Comparison of ENCODE assay signal across 8 cellular contexts in genomic region chr10:121598261-121599249, GRCh38. TPM values are rescaled to one million over a fixed set of nuclear protein-coding genes. Genes with fewer than 3 reads are reported as not detected.
DNase-seq lines count a peak whose midpoint lies in the region; TF ChIP-seq lines count a peak whose summit lies in the region.

Gene FGFR2 (minus strand): TSS chr10:121598444. CDS start chr10:121593817, 4,627 bp downstream.

- H3K9me3 Mint-ChIP-seq in CD14-positive monocyte, result peaks cover 0 to 13% (median 5%) of the 10 kb centered on the region in 7 donors

- H3K4me2 ChIP-seq in osteoblast (ENCODE audit: insufficient read depth, low read length), result peak within 1 kb of the TSS; percentile 58

- H3K27ac Mint-ChIP-seq in CD14-positive monocyte, result no peak within 1 kb of the TSS

- H3K27me3 ChIP-seq in HAP-1 (ENCODE audit: low read depth) (no peaks in the 10 kb centered on the region), adrenal gland (no peaks in the 10 kb centered on the region), osteoblast (ENCODE audit: insufficient read depth, low read length) (peaks cover 35% of the 10 kb centered on the region)

- peak within 1 kb of the TSS; percentile 32 for H2AFZ ChIP-seq in osteoblast (ENCODE audit: low read length)

- intact Hi-C loops in adrenal gland (cut with DNase I), result no loop called here
- intact Hi-C loops in cardiac septum (cut with DNase I), result no loop called here
- intact Hi-C loops in CD14-positive monocyte (cut with micrococcal nuclease), result no loop called here

- H3K36me3 Mint-ChIP-seq in CD14-positive monocyte, result peaks cover 3 to 4% of the 10 kb centered on the region in 2 donors

- no peak for TF ChIP-seq CTCF in adrenal gland (IDR thresholded peaks at IDR 0.05)
- TF ChIP-seq CTCF in osteoblast (IDR thresholded peaks at IDR 0.05; ENCODE audit: extremely low read depth, low read depth, low read length), result no peak
- TF ChIP-seq CTCF in CD14-positive monocyte (IDR thresholded peaks at IDR 0.05), result no peak

- DNase-seq in NCI-H2029 (lab: John Stamatoyannopoulos, UW) (peak; percentile 58), NCI-H2029 treated with DMSO at 0.1 percent for 48 hours (lab: John Stamatoyannopoulos, UW) (no peak), HAP-1 (ENCODE audit: low spot score in 2 of 2) (peak; percentile 80 to 91), NCI-H1930 (lab: John Stamatoyannopoulos, UW) (peak; percentile 50 to 76), adrenal gland (peak; percentile 84 to 90 (median 87)), cardiac septum (ENCODE audit: low spot score) (peak; percentile 71), osteoblast (ENCODE audit: insufficient read length, low spot score, missing footprints) (peak; percentile 96), CD14-positive monocyte (ENCODE audit: low spot score) (no peak)

- H3K4me1 ChIP-seq in HAP-1 (peaks cover 33% of the 10 kb centered on the region), adrenal gland (replicated peaks in 1 of 2) (peaks cover 7 to 27% of the 10 kb centered on the region in 2 donors), osteoblast (ENCODE audit: insufficient read depth, low read length) (peaks cover 3% of the 10 kb centered on the region)

- H3K4me3 ChIP-seq in HAP-1 (peak within 1 kb of the TSS; percentile 91), adrenal gland (peak within 1 kb of the TSS; percentile 18 to 57 (median 40)), osteoblast (ENCODE audit: insufficient read depth, low read length) (peak within 1 kb of the TSS; percentile 47)

- H3K36me3 ChIP-seq in HAP-1 (replicated peaks) (peaks cover 19% of the 10 kb centered on the region), adrenal gland (replicated peaks in 1 of 2) (no peaks in the 10 kb centered on the region), osteoblast (ENCODE audit: insufficient read depth, low read length) (no peaks in the 10 kb centered on the region)

- peak; percentile 54 to 82 for TF ChIP-seq POLR2A in adrenal gland (IDR thresholded peaks at IDR 0.05)

- H3K27ac ChIP-seq in adrenal gland (peak within 1 kb of the TSS in 4 of 5 donors; percentile 70 to 88 (median 80)), osteoblast (ENCODE audit: low read depth, low read length) (no peak within 1 kb of the TSS)

- no peaks in the 10 kb centered on the region for H3K79me2 ChIP-seq in osteoblast (ENCODE audit: insufficient read depth, low read length)

- no peaks in the 10 kb centered on the region for H4K20me1 ChIP-seq in osteoblast (ENCODE audit: insufficient read depth, low read length)

- peaks cover 69 to 89% (median 70%) of the 10 kb centered on the region in 3 donors for H3K27me3 Mint-ChIP-seq in CD14-positive monocyte (ENCODE audit: low read depth in 3 of 3)

- H3K9me3 ChIP-seq in HAP-1, result no peaks in the 10 kb centered on the region
- H3K9me3 ChIP-seq in adrenal gland (replicated peaks in 1 of 3), result no peaks in the 10 kb centered on the region
- H3K9me3 ChIP-seq in osteoblast (ENCODE audit: low read depth, low read length), result no peaks in the 10 kb centered on the region

- peak within 1 kb of the TSS in 1 of 2 donors; percentile 80 for H3K4me3 Mint-ChIP-seq in CD14-positive monocyte

- in situ Hi-C loops in HAP-1 (cut with MboI; ENCODE audit: low sequenced_read_pairs), result no loop called here

- peaks cover 3% of the 10 kb centered on the region for H3K4me1 Mint-ChIP-seq in CD14-positive monocyte

- 0 to 2% (median 1%) methylated on average over 5 to 92 of the region's 92 CpGs for WGBS in adrenal gland, 4 donors

RNA-seq across cellular contexts. Expression of gene FGFR2, which starts in this region (rescaled TPM):
- total RNA-seq in adrenal gland (10 to 100 TPM; 30.3 to 79.2 (median 49.8) TPM), cardiac septum (0.19 TPM), osteoblast (9.7 and 13.8 TPM in 2 replicates)
- polyA plus RNA-seq in adrenal gland (10 to 100 TPM; 19.5 to 40.4 (median 21.1) TPM), CD14-positive monocyte (not detected)

Comparison
In these comparisons a context has a peak if more than half of its experiments do, and no peak if none do; other contexts are left out.
1. RNA of gene FGFR2 (polyA plus RNA-seq): 19.5 to 40.4 TPM in adrenal gland; not detected in CD14-positive monocyte; every median in the first group is over 10 times any median in the second.
2. DNase-seq: peak in NCI-H2029 (single experiment), HAP-1 (2 of 2), NCI-H1930 (2 of 2), adrenal gland (7 of 7) and osteoblast (single experiment); none in NCI-H2029 treated with DMSO at 0.1 percent for 48 hours (single experiment) and CD14-positive monocyte (single experiment).
3. Peak in DNase-seq in cardiac septum; RNA of the gene not detected or under 1 TPM.
4. H3K4me3 ChIP-seq: peak in every context shown above with its lines; median percentile 91 in HAP-1; 47 in osteoblast; 40 in adrenal gland.